Comparison of ENCODE assay signal across 35 cellular contexts in genomic region chr11:376531-377173, GRCh38. TPM values are rescaled to one million over a fixed set of nuclear protein-coding genes. Genes with fewer than 3 reads are reported as not detected.
"Had no signal": no experiment of that assay in that cellular context is flagged by ENCODE, and none has a peak within 500 bp of the region (broad histone marks: within the 10 kb centered on the region; RNA-seq: fewer than 3 reads in every experiment).

No MANE protein-coding gene starts in this region.

- H3K4me1 Mint-ChIP-seq: activated CD4-positive, alpha-beta memory T cell treated with anti-CD3 and anti-CD28 coated beads, Interleukin-2, amount 10 ng/mL, durations not matched to agents 7 days and 5 days; activated CD8-positive, alpha-beta memory T cell treated with anti-CD3 and anti-CD28 coated beads, Interleukin-2, amount 10 ng/mL, durations not matched to agents 7 days and 5 days had no signal

- H3K27ac Mint-ChIP-seq: activated CD4-positive, alpha-beta memory T cell treated with anti-CD3 and anti-CD28 coated beads, Interleukin-2, amount 10 ng/mL, durations not matched to agents 7 days and 5 days; activated CD8-positive, alpha-beta memory T cell treated with anti-CD3 and anti-CD28 coated beads, Interleukin-2, amount 10 ng/mL, durations not matched to agents 7 days and 5 days; activated naive CD4-positive, alpha-beta T cell treated with anti-CD3 and anti-CD28 coated beads, Interleukin-2, amount 50 U/mL, for 24 hours; activated naive CD8-positive, alpha-beta T cell treated with anti-CD3 and anti-CD28 coated beads, Interleukin-2, amount 10 ng/mL, durations not matched to agents 7 days and 5 days had no signal

- H3K4me2 ChIP-seq: KMS-11 had no signal

- H3K9ac ChIP-seq: KMS-11 had no signal

- DNase-seq: activated CD4-positive, alpha-beta memory T cell treated with anti-CD3 and anti-CD28 coated beads, Interleukin-2, amount 10 ng/mL, durations not matched to agents 7 days and 5 days; activated CD4-positive, alpha-beta T cell treated with anti-CD3 and anti-CD28 coated beads for 1 hour; activated CD4-positive, alpha-beta T cell treated with anti-CD3 and anti-CD28 coated beads for 48 hours; activated CD4-positive, CD25-positive, alpha-beta regulatory T cell; activated CD8-positive, alpha-beta memory T cell treated with anti-CD3 and anti-CD28 coated beads for 24 hours; activated CD8-positive, alpha-beta memory T cell treated with anti-CD3 and anti-CD28 coated beads, Interleukin-2, amount 10 ng/mL, durations not matched to agents 7 days and 5 days; activated CD8-positive, alpha-beta memory T cell treated with anti-CD3 and anti-CD28 coated beads, Interleukin-2, amount 50 U/mL, for 48 hours; activated effector memory CD4-positive, alpha-beta T cell treated with Interleukin-2 at 50 U/mL for 16 hours; activated naive CD8-positive, alpha-beta T cell treated with anti-CD3 and anti-CD28 coated beads, Interleukin-2, amount 10 ng/mL, durations not matched to agents 7 days and 5 days; activated T-cell treated with anti-CD3 and anti-CD28 coated beads, Interleukin-2, amount 50 U/mL, for 48 hours; amygdala; MM.1S; MV-4-11; NCI-H1092; NCI-H1436 treated with DMSO at 0.1 percent for 48 hours; NCI-H1694 treated with DMSO at 0.1 percent for 48 hours; NCI-H2029 treated with DMSO at 0.1 percent for 48 hours; NCI-H2107; NCI-H2171; NCI-H510A; NCI-H526; NCI-H748 treated with DMSO at 0.1 percent for 48 hours; NK-92 treated with Interleukin-12 subunit alpha and Interleukin-12 subunit beta, amount 100 ng/mL, for 24 hours; PC-3; Peyer's patch; RPMI8226; SW 1271; T-helper 1 cell; T1000; WERI-Rb-1 had no signal

- H3K4me1 ChIP-seq: ascending aorta, Peyer's patch had no signal

- H3K9me3 Mint-ChIP-seq: activated naive CD4-positive, alpha-beta T cell treated with anti-CD3 and anti-CD28 coated beads, Interleukin-2, amount 50 U/mL, for 24 hours had no signal

- H3K36me3 Mint-ChIP-seq: activated CD8-positive, alpha-beta memory T cell treated with anti-CD3 and anti-CD28 coated beads, Interleukin-2, amount 10 ng/mL, durations not matched to agents 7 days and 5 days; activated naive CD4-positive, alpha-beta T cell treated with anti-CD3 and anti-CD28 coated beads, Interleukin-2, amount 50 U/mL, for 24 hours; activated naive CD8-positive, alpha-beta T cell treated with anti-CD3 and anti-CD28 coated beads, Interleukin-2, amount 10 ng/mL, durations not matched to agents 7 days and 5 days had no signal

- ATAC-seq: activated CD8-positive, alpha-beta memory T cell treated with anti-CD3 and anti-CD28 coated beads, Interleukin-2, amount 10 ng/mL, durations not matched to agents 7 days and 5 days; PC-3 had no signal

- H3K4me3 ChIP-seq: ascending aorta, cardiac muscle cell, Peyer's patch had no signal

- H3K4me3 Mint-ChIP-seq: activated CD4-positive, alpha-beta memory T cell treated with anti-CD3 and anti-CD28 coated beads, Interleukin-2, amount 10 ng/mL, durations not matched to agents 7 days and 5 days; activated CD8-positive, alpha-beta memory T cell treated with anti-CD3 and anti-CD28 coated beads, Interleukin-2, amount 10 ng/mL, durations not matched to agents 7 days and 5 days; activated naive CD8-positive, alpha-beta T cell treated with anti-CD3 and anti-CD28 coated beads, Interleukin-2, amount 10 ng/mL, durations not matched to agents 7 days and 5 days had no signal

- H3K36me3 ChIP-seq: ascending aorta, Peyer's patch had no signal

- H3K9me3 ChIP-seq: ascending aorta, Peyer's patch had no signal

- H3K27me3 ChIP-seq: ascending aorta, cardiac muscle cell, Peyer's patch had no signal

- H3K27ac ChIP-seq: ascending aorta, cardiac muscle cell, KMS-11, Peyer's patch, WERI-Rb-1 had no signal

- H3K27me3 Mint-ChIP-seq: activated naive CD4-positive, alpha-beta T cell treated with anti-CD3 and anti-CD28 coated beads, Interleukin-2, amount 50 U/mL, for 24 hours had no signal

RNA-seq across cellular contexts. Expression of gene B4GALNT4, which starts 7.4 kb away (rescaled TPM):
- total RNA-seq: ascending aorta had no signal

RNA-seq across cellular contexts. Expression of gene PKP3, which starts 17.4 kb away (rescaled TPM):
- total RNA-seq: activated CD4-positive, alpha-beta memory T cell treated with anti-CD3 and anti-CD28 coated beads, Interleukin-2, amount 10 ng/mL, durations not matched to agents 7 days and 5 days; ascending aorta; T-helper 2 cell treated with Interferon-gamma antibody and Interleukin-4, amounts not matched to agents 100 ng/mL and 5 ng/mL, for 36 hours had no signal
